31 cellular contexts compared by ENCODE assay signal in the genomic region with DNA sequence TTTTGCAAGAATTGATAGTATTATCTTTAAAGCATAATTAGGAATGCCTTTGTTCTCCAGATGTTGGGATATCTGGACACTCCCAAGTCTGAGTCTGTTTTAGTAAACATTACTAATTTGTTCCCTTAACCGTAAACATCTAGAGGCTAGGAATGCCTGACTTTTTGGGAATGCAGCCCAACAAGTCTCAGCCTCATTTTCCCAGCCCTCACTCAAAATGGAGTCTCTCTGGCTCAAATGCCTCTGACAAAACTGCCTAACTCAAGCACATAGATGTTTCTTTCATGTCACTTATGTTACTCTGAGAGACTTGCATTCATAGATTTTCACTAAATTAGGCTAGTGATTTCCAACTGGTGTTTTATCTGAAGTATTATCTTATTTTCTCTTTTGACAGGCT.
"Had no signal": no experiment of that assay in that cellular context is flagged by ENCODE, and none has a peak within 500 bp of the region (broad histone marks: within the 10 kb centered on the region; RNA-seq: fewer than 3 reads in every experiment).

No MANE protein-coding gene starts in this region.

- DNase-seq: activated CD4-positive, alpha-beta T cell treated with anti-CD3 and anti-CD28 coated beads, Interleukin-2, amount 10 ng/mL, durations not matched to agents 24 days and 14 days; activated CD4-positive, alpha-beta T cell treated with anti-CD3 and anti-CD28 coated beads, Interleukin-2, amount 50 U/mL, for 4 hours; activated CD8-positive, alpha-beta T cell treated with anti-CD3 and anti-CD28 coated beads for 36 hours; activated gamma-delta T cell; activated naive CD4-positive, alpha-beta T cell treated with Interleukin-2 at 50 U/mL for 16 hours; activated naive CD8-positive, alpha-beta T cell treated with anti-CD3 and anti-CD28 coated beads, Interleukin-2, amount 10 ng/mL, durations not matched to agents 7 days and 5 days; activated T-cell treated with anti-CD3 and anti-CD28 coated beads, Interleukin-2, amount 50 U/mL, for 24 hours; amygdala; Karpas-422; KBM-7; MG63; MV-4-11; NCI-H1092; NCI-H1436 treated with DMSO at 0.1 percent for 48 hours; NCI-H187; NCI-H2029 treated with DMSO at 0.1 percent for 48 hours; NCI-H2107; NCI-H2171; NCI-H510A; NCI-H526; NCI-H748 treated with DMSO at 0.1 percent for 48 hours; NK-92 treated with Interleukin-12 subunit alpha and Interleukin-12 subunit beta, amount 100 ng/mL, for 24 hours; SHP77; SK-N-SH had no signal

- H3K27me3 ChIP-seq: ascending aorta, MG63, SJSA1 had no signal

- H3K4me3 Mint-ChIP-seq: activated CD4-positive, alpha-beta T cell treated with anti-CD3 and anti-CD28 coated beads, Interleukin-2, amount 10 ng/mL, durations not matched to agents 24 days and 14 days; activated CD8-positive, alpha-beta T cell treated with anti-CD3 and anti-CD28 coated beads for 36 hours; activated naive CD4-positive, alpha-beta T cell treated with anti-CD3 and anti-CD28 coated beads, Interleukin-2, amount 50 U/mL, for 24 hours; activated naive CD8-positive, alpha-beta T cell treated with anti-CD3 and anti-CD28 coated beads, Interleukin-2, amount 10 ng/mL, durations not matched to agents 7 days and 5 days; activated T-cell treated with anti-CD3 and anti-CD28 coated beads, Interleukin-2, amount 50 U/mL, for 24 hours; T-helper 1 cell treated with Interleukin-12 subunit alpha and Interleukin-12 subunit beta and Interleukin-4 antibody, amounts not matched to agents 30 μg/mL and 1 μg/mL, for 36 hours; T-helper 2 cell treated with Interferon-gamma antibody and Interleukin-4, amounts not matched to agents 5 μg/mL and 100 μg/mL, for 36 hours had no signal

- H3K4me3 ChIP-seq: ascending aorta, MG63, SJSA1 had no signal

- H3K27me3 Mint-ChIP-seq: activated CD4-positive, alpha-beta T cell treated with anti-CD3 and anti-CD28 coated beads, Interleukin-2, amount 10 ng/mL, durations not matched to agents 24 days and 14 days; activated CD8-positive, alpha-beta T cell treated with anti-CD3 and anti-CD28 coated beads for 36 hours; activated naive CD4-positive, alpha-beta T cell treated with anti-CD3 and anti-CD28 coated beads, Interleukin-2, amount 50 U/mL, for 24 hours; activated naive CD8-positive, alpha-beta T cell treated with anti-CD3 and anti-CD28 coated beads, Interleukin-2, amount 10 ng/mL, durations not matched to agents 7 days and 5 days; activated T-cell treated with anti-CD3 and anti-CD28 coated beads, Interleukin-2, amount 50 U/mL, for 24 hours had no signal

- H3K36me3 ChIP-seq: ascending aorta, MG63, SJSA1 had no signal

- ATAC-seq: activated CD8-positive, alpha-beta T cell treated with anti-CD3 and anti-CD28 coated beads for 36 hours had no signal

- H3K4me1 ChIP-seq: ascending aorta, SJSA1 had no signal

- H3K4me2 ChIP-seq: SK-N-SH had no signal

- FAIRE-seq: TTC549 had no signal

- H3K9me3 ChIP-seq: ascending aorta, MG63, SJSA1, SK-N-SH had no signal

- H3K27ac Mint-ChIP-seq: activated CD4-positive, alpha-beta T cell treated with anti-CD3 and anti-CD28 coated beads, Interleukin-2, amount 10 ng/mL, durations not matched to agents 24 days and 14 days; activated CD8-positive, alpha-beta T cell treated with anti-CD3 and anti-CD28 coated beads for 36 hours; activated naive CD4-positive, alpha-beta T cell treated with anti-CD3 and anti-CD28 coated beads, Interleukin-2, amount 50 U/mL, for 24 hours; activated naive CD8-positive, alpha-beta T cell treated with anti-CD3 and anti-CD28 coated beads, Interleukin-2, amount 10 ng/mL, durations not matched to agents 7 days and 5 days; activated T-cell treated with anti-CD3 and anti-CD28 coated beads, Interleukin-2, amount 50 U/mL, for 24 hours; activated T-helper 2 cell treated with anti-CD3 and anti-CD28 coated beads, Interferon-gamma antibody, Interleukin-2, Interleukin-4, amounts not matched to agents 10 μg/mL and 5 μg/mL and 100 μg/mL, durations not matched to agents 14 hours and 24 hours and 36 hours; T-helper 1 cell treated with Interleukin-12 subunit alpha and Interleukin-12 subunit beta and Interleukin-4 antibody, amounts not matched to agents 30 μg/mL and 1 μg/mL, for 36 hours; T-helper 2 cell treated with Interferon-gamma antibody and Interleukin-4, amounts not matched to agents 5 μg/mL and 100 μg/mL, for 36 hours had no signal

- H3K9me2 ChIP-seq: SK-N-SH had no signal

- H3K36me3 Mint-ChIP-seq: activated naive CD4-positive, alpha-beta T cell treated with anti-CD3 and anti-CD28 coated beads, Interleukin-2, amount 50 U/mL, for 24 hours; activated naive CD8-positive, alpha-beta T cell treated with anti-CD3 and anti-CD28 coated beads, Interleukin-2, amount 10 ng/mL, durations not matched to agents 7 days and 5 days had no signal

- H3K27ac ChIP-seq: ascending aorta, SJSA1 had no signal

- H3K9ac ChIP-seq: SK-N-SH had no signal

- H3K9me3 Mint-ChIP-seq: activated CD8-positive, alpha-beta T cell treated with anti-CD3 and anti-CD28 coated beads for 36 hours; activated naive CD4-positive, alpha-beta T cell treated with anti-CD3 and anti-CD28 coated beads, Interleukin-2, amount 50 U/mL, for 24 hours; activated naive CD8-positive, alpha-beta T cell treated with anti-CD3 and anti-CD28 coated beads, Interleukin-2, amount 10 ng/mL, durations not matched to agents 7 days and 5 days; activated T-cell treated with anti-CD3 and anti-CD28 coated beads, Interleukin-2, amount 50 U/mL, for 24 hours; activated T-helper 2 cell treated with anti-CD3 and anti-CD28 coated beads, Interferon-gamma antibody, Interleukin-2, Interleukin-4, amounts not matched to agents 10 μg/mL and 5 μg/mL and 100 μg/mL, durations not matched to agents 14 hours and 24 hours and 36 hours; T-helper 1 cell treated with Interleukin-12 subunit alpha and Interleukin-12 subunit beta and Interleukin-4 antibody, amounts not matched to agents 30 μg/mL and 1 μg/mL, for 36 hours; T-helper 2 cell treated with Interferon-gamma antibody and Interleukin-4, amounts not matched to agents 5 μg/mL and 100 μg/mL, for 36 hours had no signal
